12 cellular contexts compared by ENCODE assay signal in the genomic region with DNA sequence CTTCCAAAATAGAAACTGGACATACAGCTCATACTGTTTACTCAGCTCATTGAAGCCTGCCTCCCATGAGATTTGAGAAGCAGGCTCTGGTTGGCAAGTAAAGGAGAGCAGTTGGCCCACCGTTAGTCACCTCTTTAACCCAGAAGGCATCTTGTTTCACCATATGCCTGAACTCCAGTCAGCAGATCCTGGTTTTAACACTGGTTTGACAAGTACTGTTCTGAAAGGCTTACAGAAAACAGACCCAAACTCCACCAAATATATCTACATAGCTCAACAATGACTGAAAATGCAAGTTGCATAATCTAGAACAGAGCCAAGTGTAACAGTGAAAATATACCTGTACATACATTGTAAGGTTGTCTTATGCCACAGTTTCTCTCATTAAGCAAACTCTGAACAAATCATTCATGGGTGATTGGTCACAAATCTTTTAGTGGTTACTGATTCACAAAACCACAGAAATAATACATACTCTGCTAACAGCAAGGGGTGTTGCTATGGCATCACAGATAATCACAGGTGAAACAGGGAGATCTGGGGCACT.
DNase-seq lines count a peak whose midpoint lies in the region; ATAC-seq, FAIRE-seq and TF ChIP-seq lines count a peak whose summit lies in the region.
"Had no signal": no experiment of that assay in that cellular context is flagged by ENCODE, and none has a peak within 500 bp of the region (broad histone marks: within the 10 kb centered on the region; RNA-seq: fewer than 3 reads in every experiment).

No MANE protein-coding gene starts in this region.

- no peak for TF ChIP-seq RAD21 in A549 (conservative IDR thresholded peaks at IDR 0.05 in 1 of 2, IDR thresholded peaks at IDR 0.05 in 1 of 2)

- 0 out of 6 replicates have a peak overlapping the region, but pooled peaks of 1 of the 2 experiments have one; percentile 13 for H3K27ac ChIP-seq in A549
- H3K27ac ChIP-seq in RWPE1 = no peak overlapping the region
- H3K27ac ChIP-seq in suprapubic skin = no peak overlapping the region
- H3K27ac ChIP-seq: dorsolateral prefrontal cortex, uterus had no signal

- no peak for TF ChIP-seq CTCF in A549 (IDR thresholded peaks at IDR 0.05)
- no peak for TF ChIP-seq CTCF in RWPE1 (conservative IDR thresholded peaks at IDR 0.05; ENCODE audit: low read depth)
- TF ChIP-seq CTCF in fibroblast of pulmonary artery (IDR thresholded peaks at IDR 0.05; ENCODE audit: low read length, missing control alignments) = no peak
- no peak for TF ChIP-seq CTCF in suprapubic skin (IDR thresholded peaks at IDR 0.05)

- H3K27me3 ChIP-seq in suprapubic skin = no peaks in the 10 kb centered on the region
- H3K27me3 ChIP-seq: uterus had no signal

- 77% methylated on average over 1 of the region's 1 CpG for WGBS in A549 (ENCODE audit: missing lambda C conversion rate)
- WGBS in suprapubic skin = 60% methylated on average over 1 of the region's 1 CpG

- H3K9me3 ChIP-seq in A549 = no peaks in the 10 kb centered on the region
- no peaks in the 10 kb centered on the region for H3K9me3 ChIP-seq in suprapubic skin
- H3K9me3 ChIP-seq: uterus had no signal

- TF ChIP-seq EP300 in A549 (IDR thresholded peaks at IDR 0.05) (no peak), suprapubic skin (IDR thresholded peaks at IDR 0.05) (no peak)

- no peaks in the 10 kb centered on the region for H3K36me3 ChIP-seq in suprapubic skin
- H3K36me3 ChIP-seq: uterus had no signal

- FAIRE-seq in A549 (lab: Jason Lieb, UNC) = no peak

- CTCF ChIA-PET in A549 (lab: Yijun Ruan, JAX) (interaction anchor here (0.6 to 1.5 kb wide), 5 partner anchors 9 to 440 kb away, joined by 3 to 5 read pairs (median 3); no protein-coding TSS in a partner anchor), RWPE1 (lab: Yijun Ruan, JAX) (interaction anchor here (0.6 to 0.7 kb wide), 2 partner anchors 9 to 475 kb away, joined by 3 read pairs; no protein-coding TSS in a partner anchor)

- TF ChIP-seq POLR2A in A549 (IDR thresholded peaks at IDR 0.05; ENCODE audit: low read length) = no peak
- TF ChIP-seq POLR2A in suprapubic skin (IDR thresholded peaks at IDR 0.05) = no peak

- DNase-seq in A549 (ENCODE audit: low read depth in 1 of 2, low spot score in 1 of 2) = no peak
- DNase-seq in RWPE1 (ENCODE audit: low spot score) = peak; percentile 11
- DNase-seq in fibroblast of pulmonary artery (ENCODE audit: low read depth) = peak; percentile 67
- DNase-seq in SW 1271 (lab: John Stamatoyannopoulos, UW) = no peak
- no peak for DNase-seq in D341Med (ENCODE audit: low spot score)
- DNase-seq in suprapubic skin (ENCODE audit: low spot score in 2 of 2) = no peak
- DNase-seq: dorsolateral prefrontal cortex; NK-92 treated with Interleukin-12 subunit alpha and Interleukin-12 subunit beta, amount 100 ng/mL, for 24 hours; uterus had no signal

- ATAC-seq in A549 (peak in 1 of 2 experiments; percentile 48; a peak in 3 of 6 replicates), GM19463 (IDR thresholded peaks at IDR 0.05; ENCODE audit: unreplicated experiment) (peak; percentile 64), HG02571 (IDR thresholded peaks at IDR 0.05; ENCODE audit: unreplicated experiment) (no peak)
- ATAC-seq: activated T-helper 17 cell treated with anti-CD3 and anti-CD28 coated beads, Interleukin-2, amount 50 U/mL, for 72 hours had no signal

- 0 out of 3 replicates have a peak overlapping the region, but pooled peaks have one; percentile 16 for H3K4me2 ChIP-seq in A549

- H3K4me3 ChIP-seq in A549 = no peak overlapping the region
- H3K4me3 ChIP-seq in fibroblast of pulmonary artery (replicated peaks; ENCODE audit: low read depth, low read length) = no peak overlapping the region
- no peak overlapping the region for H3K4me3 ChIP-seq in suprapubic skin
- H3K4me3 ChIP-seq: dorsolateral prefrontal cortex, uterus had no signal

- POLR2A ChIA-PET in A549 (lab: Yijun Ruan, JAX) (no interaction called here), RWPE1 (lab: Yijun Ruan, JAX; ENCODE audit: low non-redundant PET) (no interaction called here)

- H3K4me1 ChIP-seq in A549 (peaks cover 6% of the 10 kb centered on the region; the same call in 2 of the 3 replicates), suprapubic skin (peaks cover 3% of the 10 kb centered on the region)
- H3K4me1 ChIP-seq: uterus had no signal

TF ChIP-seq in A549, 52 proteins besides CTCF, POLR2A, EP300 and RAD21:
- TF ChIP-seq, protein P1, sequence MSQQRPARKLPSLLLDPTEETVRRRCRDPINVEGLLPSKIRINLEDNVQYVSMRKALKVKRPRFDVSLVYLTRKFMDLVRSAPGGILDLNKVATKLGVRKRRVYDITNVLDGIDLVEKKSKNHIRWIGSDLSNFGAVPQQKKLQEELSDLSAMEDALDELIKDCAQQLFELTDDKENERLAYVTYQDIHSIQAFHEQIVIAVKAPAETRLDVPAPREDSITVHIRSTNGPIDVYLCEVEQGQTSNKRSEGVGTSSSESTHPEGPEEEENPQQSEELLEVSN (IDR thresholded peaks at IDR 0.05; ENCODE audit: borderline replicate concordance, low read depth) = no peak
- TF ChIP-seq, protein P2, sequence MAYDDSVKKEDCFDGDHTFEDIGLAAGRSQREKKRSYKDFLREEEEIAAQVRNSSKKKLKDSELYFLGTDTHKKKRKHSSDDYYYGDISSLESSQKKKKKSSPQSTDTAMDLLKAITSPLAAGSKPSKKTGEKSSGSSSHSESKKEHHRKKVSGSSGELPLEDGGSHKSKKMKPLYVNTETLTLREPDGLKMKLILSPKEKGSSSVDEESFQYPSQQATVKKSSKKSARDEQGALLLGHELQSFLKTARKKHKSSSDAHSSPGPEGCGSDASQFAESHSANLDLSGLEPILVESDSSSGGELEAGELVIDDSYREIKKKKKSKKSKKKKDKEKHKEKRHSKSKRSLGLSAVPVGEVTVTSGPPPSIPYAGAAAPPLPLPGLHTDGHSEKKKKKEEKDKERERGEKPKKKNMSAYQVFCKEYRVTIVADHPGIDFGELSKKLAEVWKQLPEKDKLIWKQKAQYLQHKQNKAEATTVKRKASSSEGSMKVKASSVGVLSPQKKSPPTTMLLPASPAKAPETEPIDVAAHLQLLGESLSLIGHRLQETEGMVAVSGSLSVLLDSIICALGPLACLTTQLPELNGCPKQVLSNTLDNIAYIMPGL (CRISPR knock-in tag; IDR thresholded peaks at IDR 0.05; ENCODE audit: borderline replicate concordance) = no peak
- TF ChIP-seq ZFP36 (IDR thresholded peaks at IDR 0.05; ENCODE audit: borderline replicate concordance, partially characterized antibody) = no peak
- TF ChIP-seq, protein P3, sequence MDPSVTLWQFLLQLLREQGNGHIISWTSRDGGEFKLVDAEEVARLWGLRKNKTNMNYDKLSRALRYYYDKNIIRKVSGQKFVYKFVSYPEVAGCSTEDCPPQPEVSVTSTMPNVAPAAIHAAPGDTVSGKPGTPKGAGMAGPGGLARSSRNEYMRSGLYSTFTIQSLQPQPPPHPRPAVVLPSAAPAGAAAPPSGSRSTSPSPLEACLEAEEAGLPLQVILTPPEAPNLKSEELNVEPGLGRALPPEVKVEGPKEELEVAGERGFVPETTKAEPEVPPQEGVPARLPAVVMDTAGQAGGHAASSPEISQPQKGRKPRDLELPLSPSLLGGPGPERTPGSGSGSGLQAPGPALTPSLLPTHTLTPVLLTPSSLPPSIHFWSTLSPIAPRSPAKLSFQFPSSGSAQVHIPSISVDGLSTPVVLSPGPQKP (IDR thresholded peaks at IDR 0.05; ENCODE audit: low read depth, low read length) = no peak
- TF ChIP-seq ESRRA (IDR thresholded peaks at IDR 0.05; ENCODE audit: borderline replicate concordance, low read length) = no peak
- no peak for TF ChIP-seq TP53 (CRISPR knock-in tag; IDR thresholded peaks at IDR 0.05)
- no peak for TF ChIP-seq RNF2 (IDR thresholded peaks at IDR 0.05; ENCODE audit: borderline replicate concordance, low read depth)
- TF ChIP-seq RCOR1 (IDR thresholded peaks at IDR 0.05; ENCODE audit: low read depth, low read length) = no peak
- TF ChIP-seq, protein P4, sequence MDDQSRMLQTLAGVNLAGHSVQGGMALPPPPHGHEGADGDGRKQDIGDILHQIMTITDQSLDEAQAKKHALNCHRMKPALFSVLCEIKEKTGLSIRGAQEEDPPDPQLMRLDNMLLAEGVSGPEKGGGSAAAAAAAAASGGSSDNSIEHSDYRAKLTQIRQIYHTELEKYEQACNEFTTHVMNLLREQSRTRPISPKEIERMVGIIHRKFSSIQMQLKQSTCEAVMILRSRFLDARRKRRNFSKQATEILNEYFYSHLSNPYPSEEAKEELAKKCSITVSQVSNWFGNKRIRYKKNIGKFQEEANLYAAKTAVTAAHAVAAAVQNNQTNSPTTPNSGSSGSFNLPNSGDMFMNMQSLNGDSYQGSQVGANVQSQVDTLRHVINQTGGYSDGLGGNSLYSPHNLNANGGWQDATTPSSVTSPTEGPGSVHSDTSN (IDR thresholded peaks at IDR 0.05) = no peak
- no peak for TF ChIP-seq NR3C1 (IDR thresholded peaks at IDR 0.05)
- no peak for TF ChIP-seq KDM1A (IDR thresholded peaks at IDR 0.05; ENCODE audit: low read depth)
- no peak for TF ChIP-seq HOXA7 (CRISPR knock-in tag; IDR thresholded peaks at IDR 0.05)
- no peak for TF ChIP-seq HOXB5 (CRISPR knock-in tag; IDR thresholded peaks at IDR 0.05)
- TF ChIP-seq NFE2L2 (conservative IDR thresholded peaks at IDR 0.05; ENCODE audit: low read length) = no peak
- TF ChIP-seq KDM5A (IDR thresholded peaks at IDR 0.05) = no peak
TF ChIP-seq in A549: peak in this region for 0.

Comparison
In these comparisons a context has a peak if more than half of its experiments do, and no peak if none do; other contexts are left out.
1. DNase-seq: peak in RWPE1 (single experiment) and fibroblast of pulmonary artery (single experiment); none in A549 (0 of 2), SW 1271 (0 of 2), D341Med (single experiment) and suprapubic skin (0 of 2).